ENCODE assay signal across 8 cellular contexts in the genomic region with DNA sequence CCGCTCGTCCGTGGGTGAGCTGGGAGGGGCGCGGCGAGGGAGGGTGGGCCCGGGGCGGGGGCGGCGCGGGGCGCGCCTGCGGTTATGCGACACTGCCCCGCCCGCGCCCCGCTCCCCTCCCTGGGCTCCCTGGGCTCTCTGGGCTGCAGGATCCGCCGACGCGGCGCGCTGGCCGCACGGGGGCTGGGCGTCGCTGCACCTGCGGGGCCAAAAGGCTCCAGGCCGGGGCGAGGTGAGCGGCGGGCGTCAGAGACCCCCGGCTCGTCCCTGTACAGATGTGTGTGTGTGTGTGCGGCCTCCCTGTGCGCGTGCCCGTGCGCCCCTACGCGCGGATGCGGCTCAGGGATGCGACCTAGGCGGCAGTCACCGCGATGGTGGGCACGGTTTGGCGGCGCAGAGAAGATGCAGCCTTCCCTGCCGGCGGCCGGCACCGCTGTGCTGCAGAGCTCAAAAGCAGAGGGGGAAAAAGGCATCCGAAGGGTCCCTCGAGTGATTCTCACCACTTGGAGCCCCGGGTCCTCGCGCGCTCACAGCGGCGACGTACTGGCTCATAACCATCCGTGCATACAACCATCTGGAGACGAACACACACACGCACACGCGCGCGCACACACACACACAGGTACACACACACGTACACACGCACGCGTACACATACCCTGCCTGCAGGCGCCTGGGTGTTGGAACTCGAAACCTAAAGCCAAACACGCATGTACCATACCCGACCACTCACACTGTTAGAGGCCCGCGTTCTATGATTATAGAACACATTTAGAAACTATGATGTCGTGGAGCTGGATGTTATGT. TPM values are rescaled to one million over a fixed set of nuclear protein-coding genes. Genes with fewer than 3 reads are reported as not detected.
DNase-seq lines count a peak whose midpoint lies in the region; ATAC-seq, FAIRE-seq and TF ChIP-seq lines count a peak whose summit lies in the region.

No MANE protein-coding gene starts in this region.

- intact Hi-C loops in kidney (cut with DNase I): no loop called here

- H3K27ac ChIP-seq in VCaP (peak overlapping the region; percentile 72), kidney (ENCODE audit: low read depth in 2 of 2, low read length in 2 of 2) (no peak overlapping the region)

- no peaks in the 10 kb centered on the region for H3K36me3 ChIP-seq in kidney (ENCODE audit: control insufficient read depth in 1 of 2, insufficient read depth in 2 of 2, low read length in 2 of 2)

- peaks cover 19% of the 10 kb centered on the region for H3K9me3 Mint-ChIP-seq in glutamatergic neuron (ENCODE audit: unreplicated experiment)

- no peaks in the 10 kb centered on the region for H3K9me3 ChIP-seq in kidney (ENCODE audit: control insufficient read depth in 1 of 2, low read length in 2 of 2)

- H3K4me3 ChIP-seq in skeletal muscle cell (ENCODE audit: low read depth, low read length) (peak overlapping the region; percentile 49), kidney (ENCODE audit: low read length in 2 of 2) (no peak overlapping the region)

- H3K9ac ChIP-seq in kidney (ENCODE audit: low read length in 2 of 2): no peak overlapping the region

- peak overlapping the region; percentile 73 for H3K27ac Mint-ChIP-seq in glutamatergic neuron (ENCODE audit: unreplicated experiment)

- ATAC-seq in HG03439 (IDR thresholded peaks at IDR 0.05; ENCODE audit: unreplicated experiment): no peak

- peak overlapping the region; percentile 92 for H3K4me3 Mint-ChIP-seq in glutamatergic neuron (ENCODE audit: unreplicated experiment)

- 0 out of 2 replicates have a peak, but pooled peaks have one; percentile 5 for TF ChIP-seq CTCF in VCaP (conservative IDR thresholded peaks at IDR 0.05)
- no peak for TF ChIP-seq CTCF in glutamatergic neuron (IDR thresholded peaks at IDR 0.05; ENCODE audit: partially characterized antibody, unreplicated experiment)
- TF ChIP-seq CTCF in kidney (IDR thresholded peaks at IDR 0.05; ENCODE audit: borderline replicate concordance, extremely low read depth, insufficient read depth): no peak

- peaks cover 0 to 3% of the 10 kb centered on the region in 2 donors for H3K4me1 ChIP-seq in kidney (ENCODE audit: control insufficient read depth in 1 of 2, insufficient read depth in 1 of 2, low read depth in 1 of 2, low read length in 2 of 2)

- H3K36me3 Mint-ChIP-seq in glutamatergic neuron (ENCODE audit: unreplicated experiment): peaks cover 10% of the 10 kb centered on the region

- peaks cover 21% of the 10 kb centered on the region for H3K27me3 Mint-ChIP-seq in glutamatergic neuron (ENCODE audit: unreplicated experiment)

- peaks cover 30% of the 10 kb centered on the region for H3K4me1 Mint-ChIP-seq in glutamatergic neuron (ENCODE audit: low read depth, unreplicated experiment)

- FAIRE-seq in kidney (lab: Jason Lieb, UNC): no peak

- DNase-seq in NCI-H1105 treated with DMSO at 0.1 percent for 48 hours (lab: John Stamatoyannopoulos, UW) (peak; percentile 6), NCI-H1105 (lab: John Stamatoyannopoulos, UW) (no peak), glutamatergic neuron (peak; percentile 69), skeletal muscle cell (ENCODE audit: low read depth) (no peak), kidney (no peak), NCI-H510A treated with DMSO at 0.1 percent for 48 hours (lab: John Stamatoyannopoulos, UW) (no peak)

RNA-seq across cellular contexts. Expression of a gene that starts 0.7 kb away (rescaled TPM):
- 70.1 TPM for total RNA-seq in glutamatergic neuron (ENCODE audit: unreplicated experiment)
- 0.50 TPM for total RNA-seq in kidney
- 0.73 TPM for polyA plus RNA-seq in kidney (ENCODE audit: insufficient read depth, low read depth, low replicate concordance)

Comparison
In these comparisons a context has a peak if more than half of its experiments do, and no peak if none do; other contexts are left out.
1. DNase-seq: peak in NCI-H1105 treated with DMSO at 0.1 percent for 48 hours (single experiment) and glutamatergic neuron (single experiment); none in NCI-H1105 (single experiment), skeletal muscle cell (single experiment), kidney (single experiment) and NCI-H510A treated with DMSO at 0.1 percent for 48 hours (single experiment).
2. RNA of a gene that starts 0.7 kb away (total RNA-seq): 70.1 TPM in glutamatergic neuron (single experiment); 0.50 TPM in kidney (single experiment); every median in the first group is over 10 times any median in the second.